ENCODE assay signal across 11 cellular contexts in genomic region chr19:29945433-29945832, GRCh38. TPM values are rescaled to one million over a fixed set of nuclear protein-coding genes. Genes with fewer than 3 reads are reported as not detected.
A peak's percentile ranks its signal among the peaks of the same experiment; 100 is the strongest.
DNase-seq lines count a peak whose midpoint lies in the region; ATAC-seq and TF ChIP-seq lines count a peak whose summit lies in the region.
"Had no signal": no experiment of that assay in that cellular context is flagged by ENCODE, and none has a peak within 500 bp of the region (broad histone marks: within the 10 kb centered on the region; RNA-seq: fewer than 3 reads in every experiment).

No MANE protein-coding gene starts in this region.

- H4K20me1 ChIP-seq in DND-41 (ENCODE audit: insufficient read depth, low read length) (peaks cover 29% of the 10 kb centered on the region; the same call in 1 of the 2 replicates), OCI-LY7 (ENCODE audit: insufficient read depth, low read length) (peaks cover 28% of the 10 kb centered on the region)

- peaks cover 72% of the 10 kb centered on the region for H3K79me2 ChIP-seq in DND-41 (ENCODE audit: insufficient read depth, low read length)
- peaks cover 70% of the 10 kb centered on the region for H3K79me2 ChIP-seq in OCI-LY7 (ENCODE audit: insufficient read depth, low read depth, low read length)

- TF ChIP-seq POLR2A in breast epithelium (IDR thresholded peaks at IDR 0.05) (no peak), prostate gland (IDR thresholded peaks at IDR 0.05) (no peak)

- no peak for DNase-seq in DND-41
- DNase-seq in OCI-LY7 (ENCODE audit: low spot score), result no peak
- DNase-seq in breast epithelium (ENCODE audit: low spot score in 2 of 2), result no peak
- DNase-seq in prostate gland (ENCODE audit: low spot score), result no peak
- DNase-seq in DMS 273 (lab: John Stamatoyannopoulos, UW; ENCODE audit: unreplicated experiment), result no peak
- DNase-seq in DMS114 treated with DMSO at 0.1 percent for 48 hours (lab: John Stamatoyannopoulos, UW; ENCODE audit: unreplicated experiment), result no peak
- DNase-seq in pons (ENCODE audit: low spot score), result no peak
- DNase-seq: activated CD4-positive, alpha-beta T cell treated with anti-CD3 and anti-CD28 coated beads, Interleukin-2, amount 50 U/mL, for 48 hours; DMS53; mucosa of descending colon; MV-4-11 had no signal

- H3K27ac ChIP-seq in DND-41 (ENCODE audit: low read length) (no peak overlapping the region), OCI-LY7 (ENCODE audit: low read depth, low read length, poor library complexity, severe bottlenecking) (no peak overlapping the region), breast epithelium (no peak overlapping the region), prostate gland (peak overlapping the region; percentile 18 to 43)

- peaks cover 35% of the 10 kb centered on the region for H3K4me1 ChIP-seq in DND-41 (ENCODE audit: insufficient read depth, low read length)
- H3K4me1 ChIP-seq in OCI-LY7 (ENCODE audit: insufficient read depth, low read length, poor library complexity, severe bottlenecking), result peaks cover 37% of the 10 kb centered on the region
- peaks cover 0 to 8% of the 10 kb centered on the region in 2 donors for H3K4me1 ChIP-seq in breast epithelium
- peaks cover 12% of the 10 kb centered on the region for H3K4me1 ChIP-seq in prostate gland (replicated peaks)

- H3K9ac ChIP-seq in DND-41 (ENCODE audit: low read depth, low read length), result no peak overlapping the region

- H3K36me3 ChIP-seq in DND-41 (ENCODE audit: insufficient read depth, low read length) (peaks cover 9% of the 10 kb centered on the region; the same call in 1 of the 2 replicates), OCI-LY7 (ENCODE audit: insufficient read depth, low read length) (peaks cover 39% of the 10 kb centered on the region), breast epithelium (no peaks in the 10 kb centered on the region), prostate gland (no peaks in the 10 kb centered on the region)

- no peak for ATAC-seq in DND-41 (ENCODE audit: insufficient read depth, low read depth)
- ATAC-seq: mucosa of descending colon had no signal

- POLR2A ChIA-PET in OCI-LY7 (lab: Charles Lee), result interaction anchor here (0.7 to 2.0 kb wide), 11 partner anchors 8 to 1875 kb away, joined by 3 to 7 read pairs (median 4); no protein-coding TSS in a partner anchor

- H3K27me3 ChIP-seq in DND-41 (ENCODE audit: insufficient read depth, low read length, poor library complexity) (no peaks in the 10 kb centered on the region), breast epithelium (no peaks in the 10 kb centered on the region), prostate gland (replicated peaks; ENCODE audit: insufficient read depth) (no peaks in the 10 kb centered on the region)

- 8% methylated on average over 4 of the region's 4 CpGs for WGBS in prostate gland

- CTCF ChIA-PET in OCI-LY7 (lab: Charles Lee; ENCODE audit: unreplicated experiment), result no interaction called here

- intact Hi-C loops in OCI-LY7 (cut with micrococcal nuclease; ENCODE audit: unreplicated experiment) (no loop called here), breast epithelium (cut with DNase I; ENCODE audit: low total_unique reads) (no loop called here), prostate gland (cut with DNase I) (no loop called here)

- H2AFZ ChIP-seq in DND-41 (ENCODE audit: low read depth, low read length) (no peak overlapping the region), OCI-LY7 (ENCODE audit: low read length) (no peak overlapping the region)

- no peak overlapping the region for H3K4me3 ChIP-seq in DND-41 (ENCODE audit: low read depth in 1 of 2, low read length in 2 of 2)
- H3K4me3 ChIP-seq in OCI-LY7 (ENCODE audit: low read depth, low read length, poor library complexity, severe bottlenecking), result peak overlapping the region; percentile 51
- peak overlapping the region in 2 of 3 donors; percentile 0 to 34 for H3K4me3 ChIP-seq in breast epithelium
- no peak overlapping the region for H3K4me3 ChIP-seq in prostate gland
- H3K4me3 ChIP-seq: mucosa of descending colon had no signal

- no peaks in the 10 kb centered on the region for H3K9me3 ChIP-seq in DND-41 (ENCODE audit: insufficient read depth, low read length, severe bottlenecking)
- peaks cover 10% of the 10 kb centered on the region for H3K9me3 ChIP-seq in OCI-LY7 (ENCODE audit: low read length)
- H3K9me3 ChIP-seq in breast epithelium, result no peaks in the 10 kb centered on the region
- H3K9me3 ChIP-seq in prostate gland, result no peaks in the 10 kb centered on the region
- H3K9me3 ChIP-seq: mucosa of descending colon had no signal

- TSS peak; percentile 47 for BruUV-seq in OCI-LY7 (replicated peaks; lab: Mats Ljungman, UMichigan)

- peak overlapping the region; percentile 58 for H3K4me2 ChIP-seq in DND-41 (ENCODE audit: insufficient read depth, low read length)
- H3K4me2 ChIP-seq in OCI-LY7 (ENCODE audit: low read length), result peak overlapping the region; percentile 66

- no peaks in the 10 kb centered on the region for H3K9me2 ChIP-seq in OCI-LY7 (ENCODE audit: insufficient read depth, low read length)

- TF ChIP-seq CTCF in DND-41 (IDR thresholded peaks at IDR 0.05; ENCODE audit: borderline replicate concordance, extremely low read depth, low read length, poor library complexity, severe bottlenecking) (no peak), OCI-LY7 (conservative IDR thresholded peaks at IDR 0.05; ENCODE audit: low read length) (no peak), breast epithelium (IDR thresholded peaks at IDR 0.05) (no peak), prostate gland (IDR thresholded peaks at IDR 0.05) (no peak)

RNA-seq across cellular contexts. Expression of gene URI1, which starts 3.4 kb away (rescaled TPM):
- total RNA-seq in OCI-LY7 (2014; rRNA removed; shearing (Covaris generic)), result 45.1 and 68.7 TPM in 2 replicates
- total RNA-seq in OCI-LY7 (2022), result 79.2 and 82.1 TPM in 2 replicates
- 10 to 100 TPM; 61.0 to 78.2 (median 61.6) TPM for total RNA-seq in breast epithelium
- 10 to 100 TPM; 48.2 to 71.0 TPM for total RNA-seq in prostate gland

Comparison
In these comparisons a context has a peak if more than half of its experiments do, and no peak if none do; other contexts are left out.
1. H3K27ac ChIP-seq: peak in prostate gland (2 of 2); none in DND-41 (single experiment), OCI-LY7 (single experiment) and breast epithelium (0 of 2).
2. H3K4me3 ChIP-seq: peak in OCI-LY7 (single experiment) and breast epithelium (2 of 3); none in DND-41 (0 of 2) and prostate gland (0 of 2).